In the genomic region with DNA sequence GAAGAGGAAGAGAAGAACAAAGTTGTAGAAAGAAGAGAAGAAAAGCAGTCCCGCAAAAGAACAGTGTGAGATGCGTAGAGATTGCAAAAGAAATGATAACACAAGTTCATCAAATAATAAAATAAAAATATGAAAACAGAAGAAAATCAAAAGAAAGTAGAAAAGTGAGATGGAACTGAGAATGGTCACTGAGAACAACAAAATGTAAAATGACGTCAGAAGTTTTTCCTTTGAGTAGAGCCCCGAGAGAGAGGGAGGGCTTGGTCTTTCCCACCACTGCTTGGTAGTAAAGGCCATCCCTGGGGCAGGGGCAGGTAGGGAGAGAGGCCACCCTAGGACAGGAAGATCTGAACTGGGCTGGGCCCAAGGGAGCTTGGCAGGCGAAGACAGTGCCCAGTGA, we compare ENCODE assay signal across 23 cellular contexts.
"Had no signal": no experiment of that assay in that cellular context is flagged by ENCODE, and none has a peak within 500 bp of the region (broad histone marks: within the 10 kb centered on the region; RNA-seq: fewer than 3 reads in every experiment).

No MANE protein-coding gene starts in this region.

- DNase-seq: cerebellar nuclear complex; colonic mucosa; dermis blood vessel endothelial cell; effector CD4-positive, alpha-beta T cell; heart left ventricle; hypothalamus; kidney glomerular epithelial cell; mammary epithelial cell; naive thymus-derived CD4-positive, alpha-beta T cell; nucleus accumbens; ovary; small intestine; stimulated activated CD4-positive, alpha-beta T cell treated with anti-CD3 and anti-CD28 coated beads, Interleukin-4, amount 100 ng/mL, for 1 hour; stimulated activated CD8-positive, alpha-beta memory T cell treated with anti-CD3 and anti-CD28 coated beads, Interleukin-4, amount 100 ng/mL, for 48 hours; stimulated activated naive CD8-positive, alpha-beta T cell treated with anti-CD3 and anti-CD28 coated beads, Interleukin-15, Interleukin-2, amounts not matched to agents 100 U/mL and 50 U/mL, for 24 hours; testis; upper lobe of right lung had no signal

- H3K27me3 ChIP-seq: colonic mucosa, heart left ventricle, ovary, right atrium auricular region, testis, tibial nerve, upper lobe of right lung had no signal

- ATAC-seq: heart left ventricle; left lobe of liver; naive thymus-derived CD4-positive, alpha-beta T cell; stimulated activated effector memory CD8-positive, alpha-beta T cell treated with anti-CD3 and anti-CD28 coated beads, Interleukin-12 subunit alpha, Interleukin-12 subunit beta, amount 100 ng/mL, for 72 hours; stimulated activated naive CD8-positive, alpha-beta T cell treated with anti-CD3 and anti-CD28 coated beads, Interleukin-15, Interleukin-2, amounts not matched to agents 100 U/mL and 50 U/mL, for 24 hours; upper lobe of right lung had no signal

- H3K36me3 ChIP-seq: colonic mucosa, heart left ventricle, ovary, right atrium auricular region, tibial nerve, upper lobe of right lung had no signal

- H3K27ac ChIP-seq: colonic mucosa, heart left ventricle, ovary, right atrium auricular region, testis, upper lobe of right lung had no signal

- H3K4me1 ChIP-seq: colonic mucosa, testis, upper lobe of right lung had no signal

- FAIRE-seq: frontal cortex, islet of Langerhans, small intestine had no signal

- H3K4me3 ChIP-seq: colonic mucosa, heart left ventricle, ovary, right atrium auricular region, testis, tibial nerve, upper lobe of right lung had no signal

- H3K9me3 ChIP-seq: colonic mucosa, heart left ventricle, ovary, right atrium auricular region, testis, tibial nerve, upper lobe of right lung had no signal
